Comparison of ENCODE assay signal across 29 cellular contexts in the genomic region with DNA sequence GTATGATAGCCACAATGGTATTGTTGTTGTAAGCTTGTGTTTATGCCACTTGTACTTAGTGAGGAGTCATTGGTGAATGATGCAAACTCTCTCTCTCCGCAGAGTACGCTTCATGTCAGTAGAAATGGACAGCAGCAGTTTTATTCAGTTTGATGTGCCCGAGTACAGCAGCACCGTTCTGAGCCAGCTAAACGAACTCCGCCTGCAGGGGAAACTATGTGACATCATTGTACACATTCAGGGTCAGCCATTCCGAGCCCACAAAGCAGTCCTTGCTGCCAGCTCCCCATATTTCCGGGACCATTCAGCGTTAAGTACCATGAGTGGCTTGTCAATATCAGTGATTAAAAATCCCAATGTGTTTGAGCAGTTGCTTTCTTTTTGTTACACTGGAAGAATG.
"Had no signal": no experiment of that assay in that cellular context is flagged by ENCODE, and none has a peak within 500 bp of the region (broad histone marks: within the 10 kb centered on the region; RNA-seq: fewer than 3 reads in every experiment).

No MANE protein-coding gene starts in this region.

- H3K27ac Mint-ChIP-seq: activated CD4-positive, alpha-beta memory T cell treated with anti-CD3 and anti-CD28 coated beads, Interleukin-2, amount 10 ng/mL, durations not matched to agents 7 days and 5 days; activated CD8-positive, alpha-beta memory T cell treated with anti-CD3 and anti-CD28 coated beads, Interleukin-2, amount 10 ng/mL, durations not matched to agents 7 days and 5 days; activated naive CD4-positive, alpha-beta T cell treated with anti-CD3 and anti-CD28 coated beads, Interleukin-2, amount 50 U/mL, for 24 hours; activated naive CD8-positive, alpha-beta T cell treated with anti-CD3 and anti-CD28 coated beads, Interleukin-2, amount 10 ng/mL, durations not matched to agents 7 days and 5 days; T-helper 1 cell treated with Interleukin-12 subunit alpha and Interleukin-12 subunit beta and Interleukin-4 antibody, amounts not matched to agents 30 μg/mL and 1 μg/mL, for 36 hours; T-helper 2 cell treated with Interferon-gamma antibody and Interleukin-4, amounts not matched to agents 5 μg/mL and 100 μg/mL, for 36 hours had no signal

- H3K27me3 Mint-ChIP-seq: activated CD4-positive, alpha-beta memory T cell treated with anti-CD3 and anti-CD28 coated beads, Interleukin-2, amount 10 ng/mL, durations not matched to agents 7 days and 5 days; activated CD8-positive, alpha-beta memory T cell treated with anti-CD3 and anti-CD28 coated beads, Interleukin-2, amount 10 ng/mL, durations not matched to agents 7 days and 5 days; activated naive CD4-positive, alpha-beta T cell treated with anti-CD3 and anti-CD28 coated beads, Interleukin-2, amount 50 U/mL, for 24 hours; activated naive CD8-positive, alpha-beta T cell treated with anti-CD3 and anti-CD28 coated beads, Interleukin-2, amount 10 ng/mL, durations not matched to agents 7 days and 5 days had no signal

- H3K9me3 ChIP-seq: ascending aorta, breast epithelium, Peyer's patch, SJSA1, SK-N-SH had no signal

- H3K4me3 ChIP-seq: ascending aorta, breast epithelium, Peyer's patch, SJSA1 had no signal

- H3K4me3 Mint-ChIP-seq: activated CD4-positive, alpha-beta memory T cell treated with anti-CD3 and anti-CD28 coated beads, Interleukin-2, amount 10 ng/mL, durations not matched to agents 7 days and 5 days; activated CD8-positive, alpha-beta memory T cell treated with anti-CD3 and anti-CD28 coated beads, Interleukin-2, amount 10 ng/mL, durations not matched to agents 7 days and 5 days; activated naive CD4-positive, alpha-beta T cell treated with anti-CD3 and anti-CD28 coated beads, Interleukin-2, amount 50 U/mL, for 24 hours; activated naive CD8-positive, alpha-beta T cell treated with anti-CD3 and anti-CD28 coated beads, Interleukin-2, amount 10 ng/mL, durations not matched to agents 7 days and 5 days; T-helper 1 cell treated with Interleukin-12 subunit alpha and Interleukin-12 subunit beta and Interleukin-4 antibody, amounts not matched to agents 30 μg/mL and 1 μg/mL, for 36 hours; T-helper 2 cell treated with Interferon-gamma antibody and Interleukin-4, amounts not matched to agents 5 μg/mL and 100 μg/mL, for 36 hours had no signal

- H3K27ac ChIP-seq: ascending aorta, breast epithelium, KMS-11, Peyer's patch, SJSA1 had no signal

- H3K4me1 ChIP-seq: breast epithelium, Peyer's patch, SJSA1 had no signal

- ATAC-seq: activated CD4-positive, CD25-positive, alpha-beta regulatory T cell treated with anti-CD3 and anti-CD28 coated beads, Interleukin-2, amount 50 U/mL, for 24 hours; activated CD8-positive, alpha-beta memory T cell treated with anti-CD3 and anti-CD28 coated beads, Interleukin-2, amount 10 ng/mL, durations not matched to agents 7 days and 5 days had no signal

- H3K4me2 ChIP-seq: KMS-11, SK-N-SH had no signal

- H3K9ac ChIP-seq: KMS-11, SK-N-SH had no signal

- H3K36me3 Mint-ChIP-seq: activated naive CD4-positive, alpha-beta T cell treated with anti-CD3 and anti-CD28 coated beads, Interleukin-2, amount 50 U/mL, for 24 hours had no signal

- H3K9me2 ChIP-seq: SK-N-SH had no signal

- H3K27me3 ChIP-seq: ascending aorta, breast epithelium, Peyer's patch, SJSA1 had no signal

- H3K9me3 Mint-ChIP-seq: activated CD4-positive, alpha-beta memory T cell treated with anti-CD3 and anti-CD28 coated beads, Interleukin-2, amount 10 ng/mL, durations not matched to agents 7 days and 5 days; activated naive CD4-positive, alpha-beta T cell treated with anti-CD3 and anti-CD28 coated beads, Interleukin-2, amount 50 U/mL, for 24 hours; activated naive CD8-positive, alpha-beta T cell treated with anti-CD3 and anti-CD28 coated beads, Interleukin-2, amount 10 ng/mL, durations not matched to agents 7 days and 5 days; T-helper 1 cell treated with Interleukin-12 subunit alpha and Interleukin-12 subunit beta and Interleukin-4 antibody, amounts not matched to agents 30 μg/mL and 1 μg/mL, for 36 hours; T-helper 2 cell treated with Interferon-gamma antibody and Interleukin-4, amounts not matched to agents 5 μg/mL and 100 μg/mL, for 36 hours had no signal

- DNase-seq: activated CD4-positive, alpha-beta memory T cell treated with anti-CD3 and anti-CD28 coated beads, Interleukin-2, amount 10 ng/mL, durations not matched to agents 7 days and 5 days; activated CD4-positive, alpha-beta T cell treated with anti-CD3 and anti-CD28 coated beads for 4 hours; activated CD8-positive, alpha-beta memory T cell treated with anti-CD3 and anti-CD28 coated beads for 24 hours; activated CD8-positive, alpha-beta memory T cell treated with anti-CD3 and anti-CD28 coated beads, Interleukin-2, amount 10 ng/mL, durations not matched to agents 7 days and 5 days; activated CD8-positive, alpha-beta memory T cell treated with anti-CD3 and anti-CD28 coated beads, Interleukin-2, amount 50 U/mL, for 48 hours; activated gamma-delta T cell; activated naive CD4-positive, alpha-beta T cell treated with Interleukin-2 at 50 U/mL for 16 hours; activated naive CD8-positive, alpha-beta T cell treated with anti-CD3 and anti-CD28 coated beads, Interleukin-2, amount 10 ng/mL, durations not matched to agents 7 days and 5 days; activated T-cell treated with anti-CD3 and anti-CD28 coated beads, Interleukin-2, amount 50 U/mL, for 48 hours; MM.1S; MV-4-11; NCI-H1092; NCI-H1436 treated with DMSO at 0.1 percent for 48 hours; NCI-H1694 treated with DMSO at 0.1 percent for 48 hours; NCI-H2029; NCI-H345; NCI-H524 treated with DMSO at 0.1 percent for 48 hours; Peyer's patch; RPMI8226; SHP77 treated with DMSO at 0.1 percent for 48 hours; SK-N-SH had no signal
